Comparison of ENCODE assay signal across 8 cellular contexts in genomic region chr5:132263548-132264261, GRCh38.
A peak's percentile ranks its signal among the peaks of the same experiment; 100 is the strongest.
DNase-seq lines count a peak whose midpoint lies in the region; ATAC-seq and TF ChIP-seq lines count a peak whose summit lies in the region.

No MANE protein-coding gene starts in this region.

- no peak for ATAC-seq in HG03097 (IDR thresholded peaks at IDR 0.05; ENCODE audit: low FRiP score, unreplicated experiment)

- peak; percentile 92 for DNase-seq in AG08395 (ENCODE audit: low spot score)
- DNase-seq in HK-2 (ENCODE audit: unreplicated experiment): peak; percentile 86
- DNase-seq in choroid plexus epithelial cell (ENCODE audit: low read depth): peak; percentile 62
- DNase-seq in NOMO-1 (lab: John Stamatoyannopoulos, UW; ENCODE audit: unreplicated experiment in 2 of 2): no peak
- DNase-seq in DMS79 treated with DMSO at 0.1 percent for 48 hours (lab: John Stamatoyannopoulos, UW): no peak
- no peak for DNase-seq in foreskin melanocyte

- no peaks in the 10 kb centered on the region for H3K9me3 Mint-ChIP-seq in nephron

- peak overlapping the region in 1 of 3 experiments; percentile 61 for H3K4me3 Mint-ChIP-seq in nephron

- peak; percentile 24 for TF ChIP-seq CTCF in choroid plexus epithelial cell (conservative IDR thresholded peaks at IDR 0.05; ENCODE audit: low read depth, low read length)
- TF ChIP-seq CTCF in nephron (IDR thresholded peaks at IDR 0.05; ENCODE audit: unreplicated experiment in 3 of 3): no peak

- H3K4me3 ChIP-seq in choroid plexus epithelial cell (ENCODE audit: low read depth, low read length): no peak overlapping the region

- H3K27me3 Mint-ChIP-seq in nephron (ENCODE audit: low read depth): peaks cover 4% of the 10 kb centered on the region

- H3K4me1 Mint-ChIP-seq in nephron: peaks cover 87% of the 10 kb centered on the region

- peak overlapping the region; percentile 19 to 95 (median 86) for H3K27ac Mint-ChIP-seq in nephron

- H3K36me3 Mint-ChIP-seq in nephron (ENCODE audit: low read depth): peaks cover 32% of the 10 kb centered on the region

Comparison
In these comparisons a context has a peak if more than half of its experiments do, and no peak if none do; other contexts are left out.
1. DNase-seq: peak in AG08395 (single experiment), HK-2 (single experiment) and choroid plexus epithelial cell (single experiment); none in NOMO-1 (0 of 2), DMS79 treated with DMSO at 0.1 percent for 48 hours (single experiment) and foreskin melanocyte (single experiment).